Comparison of ENCODE assay signal across 16 cellular contexts in the genomic region with DNA sequence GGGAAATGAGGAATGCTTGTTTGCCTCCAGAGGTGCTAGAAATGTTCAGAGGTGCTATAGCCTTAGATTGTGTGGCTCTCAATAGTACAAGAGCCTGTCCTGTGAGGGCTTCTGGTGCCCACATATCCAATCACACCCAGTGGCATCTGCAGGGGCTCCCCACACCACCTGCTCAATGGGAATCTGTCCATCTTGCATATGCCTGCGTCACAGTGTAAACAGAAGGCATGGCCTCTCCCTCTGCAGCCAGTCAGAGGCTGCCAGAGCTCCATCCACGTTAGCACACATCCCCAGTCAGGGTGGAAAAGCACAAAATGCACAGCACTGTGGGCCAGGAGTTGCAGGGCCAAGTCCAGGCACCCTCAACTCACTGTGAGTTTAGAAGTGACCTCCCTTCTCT.
DNase-seq lines count a peak whose midpoint lies in the region; ATAC-seq and TF ChIP-seq lines count a peak whose summit lies in the region.
"Had no signal": no experiment of that assay in that cellular context is flagged by ENCODE, and none has a peak within 500 bp of the region (broad histone marks: within the 10 kb centered on the region; RNA-seq: fewer than 3 reads in every experiment).

No MANE protein-coding gene starts in this region.

- TF ChIP-seq POLR2A in heart left ventricle (IDR thresholded peaks at IDR 0.05): no peak

- no peaks in the 10 kb centered on the region for H3K36me3 Mint-ChIP-seq in osteocyte (ENCODE audit: unreplicated experiment)
- H3K36me3 Mint-ChIP-seq: CD8-positive, alpha-beta memory T cell had no signal

- H3K36me3 ChIP-seq in right atrium auricular region (no peaks in the 10 kb centered on the region), heart left ventricle (no peaks in the 10 kb centered on the region)
- H3K36me3 ChIP-seq: BLaER1 had no signal

- no peak for TF ChIP-seq CTCF in right atrium auricular region (IDR thresholded peaks at IDR 0.05)
- TF ChIP-seq CTCF in heart left ventricle (IDR thresholded peaks at IDR 0.05): no peak
- no peak for TF ChIP-seq CTCF in osteocyte (IDR thresholded peaks at IDR 0.05)

- H3K4me3 Mint-ChIP-seq in osteocyte (ENCODE audit: unreplicated experiment): no peak overlapping the region
- H3K4me3 Mint-ChIP-seq: CD8-positive, alpha-beta memory T cell; HFFc6 had no signal

- no peak overlapping the region for H3K27ac Mint-ChIP-seq in osteocyte (ENCODE audit: unreplicated experiment)
- H3K27ac Mint-ChIP-seq: HFFc6 had no signal

- peaks cover 5% of the 10 kb centered on the region for H3K9me3 Mint-ChIP-seq in osteocyte (ENCODE audit: unreplicated experiment)
- H3K9me3 Mint-ChIP-seq: CD8-positive, alpha-beta memory T cell had no signal

- WGBS in heart left ventricle, 4 donors: 35 to 48% (median 41%) methylated on average over 2 of the region's 2 CpGs

- H3K4me3 ChIP-seq in right atrium auricular region (no peak overlapping the region), heart left ventricle (no peak overlapping the region)
- H3K4me3 ChIP-seq: BLaER1, GM12878 had no signal

- H3K9me3 ChIP-seq in right atrium auricular region (no peaks in the 10 kb centered on the region), heart left ventricle (no peaks in the 10 kb centered on the region)
- H3K9me3 ChIP-seq: BLaER1, Caco-2 had no signal

- intact Hi-C loops in heart left ventricle (cut with DNase I): no loop called here

- H3K27me3 ChIP-seq in right atrium auricular region (no peaks in the 10 kb centered on the region), heart left ventricle (peaks cover 0 to 15% (median 0%) of the 10 kb centered on the region in 9 donors)
- H3K27me3 ChIP-seq: BLaER1 had no signal

- no peaks in the 10 kb centered on the region for H3K27me3 Mint-ChIP-seq in osteocyte (ENCODE audit: unreplicated experiment)

- H3K4me1 Mint-ChIP-seq in osteocyte (ENCODE audit: unreplicated experiment): no peaks in the 10 kb centered on the region
- H3K4me1 Mint-ChIP-seq: CD8-positive, alpha-beta memory T cell had no signal

- ATAC-seq in heart left ventricle: no peak
- ATAC-seq: GM12878 had no signal

- DNase-seq in DMS 273 (lab: John Stamatoyannopoulos, UW; ENCODE audit: unreplicated experiment) (peak; percentile 22), DMS 273 treated with DMSO at 0.1 percent for 48 hours (lab: John Stamatoyannopoulos, UW) (no peak), right atrium auricular region (ENCODE audit: low spot score) (peak; percentile 49), heart left ventricle (no peak), osteocyte (ENCODE audit: extremely low spot score, unreplicated experiment) (peak; percentile 75), D341Med (ENCODE audit: low spot score) (no peak), NCI-H748 (lab: John Stamatoyannopoulos, UW; ENCODE audit: unreplicated experiment) (no peak)
- DNase-seq in activated effector memory CD4-positive, alpha-beta T cell treated with anti-CD3 and anti-CD28 coated beads, Interleukin-2, amount 50 U/mL, for 16 hours: no peak
- DNase-seq: Caco-2; CD8-positive, alpha-beta memory T cell; DMS79; HCEC 1CT; HFFc6 had no signal

- H3K27ac ChIP-seq in right atrium auricular region: no peak overlapping the region
- H3K27ac ChIP-seq in heart left ventricle: no peak overlapping the region
- H3K27ac ChIP-seq: 22Rv1, BLaER1 had no signal

- H3K4me1 ChIP-seq in right atrium auricular region (no peaks in the 10 kb centered on the region), heart left ventricle (peaks cover 0 to 6% (median 0%) of the 10 kb centered on the region in 12 donors)
- H3K4me1 ChIP-seq: BLaER1, Caco-2 had no signal

Comparison
In these comparisons a context has a peak if more than half of its experiments do, and no peak if none do; other contexts are left out.
1. DNase-seq: peak in DMS 273 (single experiment), right atrium auricular region (single experiment) and osteocyte (single experiment); none in DMS 273 treated with DMSO at 0.1 percent for 48 hours (single experiment), heart left ventricle (0 of 5), activated effector memory CD4-positive, alpha-beta T cell treated with anti-CD3 and anti-CD28 coated beads, Interleukin-2, amount 50 U/mL, for 16 hours (single experiment), D341Med (single experiment) and NCI-H748 (single experiment).